12 cellular contexts compared by ENCODE assay signal in the genomic region with DNA sequence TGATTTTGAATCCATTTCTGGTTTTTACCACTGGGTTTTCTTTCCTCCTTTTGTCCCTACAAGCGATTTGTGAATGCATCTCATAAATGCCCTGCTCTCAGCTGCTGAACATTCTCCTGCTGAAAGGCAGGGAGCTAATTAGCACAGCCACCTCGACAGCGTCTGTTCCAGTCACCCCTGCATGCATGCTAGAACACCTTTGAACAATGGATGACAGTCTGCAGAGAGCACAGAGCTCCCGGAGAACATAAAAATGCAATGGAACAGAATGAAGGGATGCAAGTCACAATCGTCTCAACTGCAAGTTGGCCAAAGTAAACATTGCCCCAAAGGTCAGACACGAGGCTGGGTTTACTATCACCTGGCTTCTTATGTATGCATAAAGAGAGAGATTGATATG.
"Had no signal": no experiment of that assay in that cellular context is flagged by ENCODE, and none has a peak within 500 bp of the region (broad histone marks: within the 10 kb centered on the region; RNA-seq: fewer than 3 reads in every experiment).

No MANE protein-coding gene starts in this region.

- H3K27me3 ChIP-seq: body of pancreas had no signal

- H3K9me3 ChIP-seq: body of pancreas, gastroesophageal sphincter had no signal

- H3K27ac ChIP-seq: body of pancreas, epithelial cell of prostate, gastroesophageal sphincter had no signal

- H3K4me3 ChIP-seq: body of pancreas, gastroesophageal sphincter had no signal

- ATAC-seq: body of pancreas; effector memory CD8-positive, alpha-beta T cell; gastroesophageal sphincter; right cardiac atrium had no signal

- H3K4me1 ChIP-seq: body of pancreas, gastroesophageal sphincter had no signal

- FAIRE-seq: small intestine had no signal

- DNase-seq: activated CD4-positive, alpha-beta T cell treated with anti-CD3 and anti-CD28 coated beads, Interleukin-2, amount 10 ng/mL, durations not matched to agents 7 days and 5 days; activated CD4-positive, CD25-positive, alpha-beta regulatory T cell; activated CD8-positive, alpha-beta memory T cell treated with anti-CD3 and anti-CD28 coated beads for 24 hours; activated naive CD4-positive, alpha-beta T cell treated with anti-CD3 and anti-CD28 coated beads, Interleukin-2, amount 10 ng/mL, durations not matched to agents 7 days and 5 days; activated T-cell treated with anti-CD3 and anti-CD28 coated beads for 4 hours; body of pancreas; effector memory CD8-positive, alpha-beta T cell; naive B cell; right cardiac atrium; small intestine had no signal

- H3K36me3 ChIP-seq: gastroesophageal sphincter had no signal
